Comparison of ENCODE assay signal across 1 cellular context in genomic region chr2:231057590-231057989, GRCh38.
TF ChIP-seq lines count a peak whose summit lies in the region.

No MANE protein-coding gene starts in this region.

TF ChIP-seq in GM23338, 12 proteins besides CTCF, POLR2A, EP300 and RAD21 (continued from another document):
- TF ChIP-seq NANOG (IDR thresholded peaks at IDR 0.05; ENCODE audit: borderline replicate concordance) = no peak
